In genomic region chr3:136195258-136196063, GRCh38 we compare ENCODE assay signal across 8 cellular contexts. TPM values are rescaled to one million over a fixed set of nuclear protein-coding genes. Genes with fewer than 3 reads are reported as not detected.
DNase-seq lines count a peak whose midpoint lies in the region; ATAC-seq and TF ChIP-seq lines count a peak whose summit lies in the region.

No MANE protein-coding gene starts in this region.

- POLR2A ChIA-PET in BJ (lab: Charles Lee), result interaction anchor here (0.6 to 1.0 kb wide), 2 partner anchors 12 to 558 kb away, joined by 3 to 22 read pairs; no protein-coding TSS in a partner anchor

- ATAC-seq in GM18861 (IDR thresholded peaks at IDR 0.05; ENCODE audit: unreplicated experiment), result peak; percentile 19
- ATAC-seq in HG03103 (IDR thresholded peaks at IDR 0.05; ENCODE audit: low read depth, unreplicated experiment), result peak; percentile 20
- peak; percentile 62 for ATAC-seq in esophagus mucosa

- no peak for DNase-seq in BJ (ENCODE audit: low read depth)
- DNase-seq in NCI-H510A (lab: John Stamatoyannopoulos, UW), result peak; percentile 63
- DNase-seq in activated CD8-positive, alpha-beta memory T cell treated with anti-CD3 and anti-CD28 coated beads, Interleukin-2, amount 50 U/mL, for 48 hours, result peak; percentile 86
- DNase-seq in stimulated activated CD8-positive, alpha-beta memory T cell treated with anti-CD3 and anti-CD28 coated beads, Interleukin-7, amount 100 ng/mL, for 4 hours (ENCODE audit: low read depth in 2 of 2), result peak; percentile 46 to 76

- CTCF ChIA-PET in BJ (lab: Yijun Ruan, JAX), result interaction anchor here (1.0 to 3.4 kb wide), 4 partner anchors 24 to 557 kb away, joined by 3 to 11 read pairs (median 3); partner anchors contain the start of gene STAG1

- H3K4me3 ChIP-seq in BJ (ENCODE audit: low read depth, low read length) (peak overlapping the region; percentile 84), muscle layer of colon (ENCODE audit: low read depth in 1 of 2, low read length in 2 of 2) (peak overlapping the region; percentile 97 to 99)

- TF ChIP-seq CTCF in BJ (IDR thresholded peaks at IDR 0.05; ENCODE audit: insufficient read depth, low read depth, low read length), result no peak

- peak overlapping the region; percentile 99 for H3K27ac ChIP-seq in muscle layer of colon (ENCODE audit: low read depth, low read length)

- no peaks in the 10 kb centered on the region for H3K27me3 ChIP-seq in BJ (ENCODE audit: control insufficient read depth, insufficient read depth, low read length)
- H3K27me3 ChIP-seq in muscle layer of colon (ENCODE audit: control insufficient read depth in 1 of 2, insufficient read depth in 2 of 2, low read length in 2 of 2), result no peaks in the 10 kb centered on the region

- H3K9me3 ChIP-seq in muscle layer of colon (ENCODE audit: low read length), result no peaks in the 10 kb centered on the region

- peaks cover 34% of the 10 kb centered on the region for H3K4me1 ChIP-seq in muscle layer of colon (ENCODE audit: insufficient read depth, low read length)

- peak overlapping the region; percentile 95 for H3K9ac ChIP-seq in muscle layer of colon (ENCODE audit: low read length)

- no peaks in the 10 kb centered on the region; the same call in 1 of the 2 replicates for H3K36me3 ChIP-seq in BJ (ENCODE audit: control insufficient read depth, insufficient read depth, low read length)
- H3K36me3 ChIP-seq in muscle layer of colon (ENCODE audit: insufficient read depth, low read length), result no peaks in the 10 kb centered on the region

RNA-seq across cellular contexts. Expression of gene MSL2, which starts 0.7 kb away (rescaled TPM):
- polyA plus RNA-seq in BJ (2011; rRNA removed), result 2.7 and 4.9 TPM in 2 replicates
- polyA minus RNA-seq in BJ (2011; rRNA and poly(A)+ RNA removed), result 6.5 and 9.1 TPM in 2 replicates
- 13.8 TPM for total RNA-seq in esophagus mucosa

RNA-seq across cellular contexts. Expression of gene PCCB, which starts 54.7 kb away (rescaled TPM):
- polyA plus RNA-seq in BJ (2011; rRNA removed), result 51.0 and 65.0 TPM in 2 replicates
- 34.9 and 53.5 TPM in 2 replicates for polyA minus RNA-seq in BJ (2011; rRNA and poly(A)+ RNA removed)
- total RNA-seq in esophagus mucosa, result 32.0 TPM
